ENCODE assay signal across 1 cellular context in genomic region chr15:70243686-70244540, GRCh38.
TF ChIP-seq lines count a peak whose summit lies in the region.

No MANE protein-coding gene starts in this region.

TF ChIP-seq in HEK293, 187 proteins besides CTCF, POLR2A, EP300 and RAD21 (continued from another document):
- TF ChIP-seq HIC1 (tag by site-specific recombination; IDR thresholded peaks at IDR 0.05) (no peak), PRDM10 (tag by site-specific recombination; IDR thresholded peaks at IDR 0.05) (no peak), ZNF354C (tag by site-specific recombination; IDR thresholded peaks at IDR 0.05; ENCODE audit: borderline replicate concordance, low read depth) (no peak), RBAK (tag by site-specific recombination; IDR thresholded peaks at IDR 0.05) (no peak), GLIS2 (tag by site-specific recombination; IDR thresholded peaks at IDR 0.05) (no peak), ZNF362 (tag by site-specific recombination; IDR thresholded peaks at IDR 0.05) (no peak), ZNF596 (tag by site-specific recombination; IDR thresholded peaks at IDR 0.05) (no peak)
